8 cellular contexts compared by ENCODE assay signal in the genomic region with DNA sequence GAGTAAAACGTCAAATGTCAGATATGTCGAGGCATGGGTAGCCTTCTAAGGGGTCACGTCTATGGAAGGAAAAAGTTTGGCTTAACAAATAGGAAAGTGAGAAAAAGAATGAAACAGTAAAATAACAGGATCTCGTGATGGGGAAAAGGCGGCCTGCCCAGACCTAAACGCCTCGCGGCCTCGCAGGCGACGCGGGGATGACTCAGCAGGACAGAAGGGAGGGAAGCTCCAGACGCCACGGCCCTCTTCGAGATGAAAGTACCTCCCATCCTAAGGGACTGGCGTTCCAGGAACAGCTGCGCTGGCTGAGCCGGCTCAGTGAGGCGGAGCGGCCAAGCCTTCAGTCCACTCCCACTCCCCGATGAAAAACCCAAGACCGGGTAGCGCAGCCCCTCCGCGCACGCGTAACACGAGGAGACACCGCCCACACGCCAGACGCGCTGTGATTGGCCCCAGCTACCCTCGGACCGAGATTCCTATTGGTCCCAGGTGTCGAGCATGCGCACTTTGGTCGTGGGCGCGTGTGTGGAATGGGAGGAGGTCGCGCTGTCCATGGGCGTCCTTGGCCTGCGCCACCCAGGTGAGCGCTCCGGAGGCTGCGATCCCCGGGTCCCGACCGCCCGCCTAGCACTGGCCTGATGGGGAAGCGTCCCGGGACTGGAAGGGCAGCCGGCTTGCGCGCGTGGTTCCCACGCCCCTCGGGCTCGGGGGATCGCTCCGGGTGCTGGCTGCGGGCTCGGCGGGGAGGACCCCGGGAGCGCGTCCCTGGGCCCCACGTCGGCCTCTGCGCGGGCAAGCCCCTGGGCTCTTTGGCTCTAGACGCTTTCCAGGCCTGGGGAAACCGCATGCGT.
DNase-seq lines count a peak whose midpoint lies in the region; ATAC-seq, FAIRE-seq and TF ChIP-seq lines count a peak whose summit lies in the region.

No MANE protein-coding gene starts in this region.

- peak overlapping the region; percentile 77 for H3K4me3 Mint-ChIP-seq in activated naive CD4-positive, alpha-beta T cell treated with anti-CD3 and anti-CD28 coated beads for 36 hours

- TF ChIP-seq RAD21 in A549 (conservative IDR thresholded peaks at IDR 0.05 in 1 of 2, IDR thresholded peaks at IDR 0.05 in 1 of 2): no peak

- H3K9me3 Mint-ChIP-seq in activated naive CD4-positive, alpha-beta T cell treated with anti-CD3 and anti-CD28 coated beads for 36 hours: peaks cover 2% of the 10 kb centered on the region

- 0 out of 3 replicates have a peak, but pooled peaks cover 3% of the 10 kb centered on the region for H3K9me3 ChIP-seq in A549
- H3K9me3 ChIP-seq in gastroesophageal sphincter: no peaks in the 10 kb centered on the region
- no peaks in the 10 kb centered on the region for H3K9me3 ChIP-seq in pancreas
- H3K9me3 ChIP-seq in thyroid gland: no peaks in the 10 kb centered on the region

- H3K27ac Mint-ChIP-seq in activated naive CD4-positive, alpha-beta T cell treated with anti-CD3 and anti-CD28 coated beads for 36 hours: peak overlapping the region; percentile 75

- 46% methylated on average over 39 of the region's 74 CpGs for WGBS in A549 (ENCODE audit: missing lambda C conversion rate)
- whole genome bisulfite sequencing in gastroesophageal sphincter (ENCODE audit: low coverage in 1 of 2), 2 donors: 20 to 65% methylated on average over 8 to 13 of the region's 74 CpGs
- 11 to 43% methylated on average over 74 of the region's 74 CpGs for WGBS in pancreas, 2 donors
- 34 to 39% methylated on average over 20 to 52 of the region's 74 CpGs for WGBS in thyroid gland, 2 donors

- peaks cover 8% of the 10 kb centered on the region for H3K36me3 Mint-ChIP-seq in activated naive CD4-positive, alpha-beta T cell treated with anti-CD3 and anti-CD28 coated beads for 36 hours (ENCODE audit: low read depth)

- FAIRE-seq in A549 (lab: Jason Lieb, UNC): no peak
- FAIRE-seq in RCC 7860 (lab: Jason Lieb, UNC): peak; percentile 84
- peak; percentile 59 for FAIRE-seq in pancreas (lab: Jason Lieb, UNC)

- TF ChIP-seq CTCF in A549 (IDR thresholded peaks at IDR 0.05) (no peak), gastroesophageal sphincter (IDR thresholded peaks at IDR 0.05) (no peak), pancreas (IDR thresholded peaks at IDR 0.05) (no peak), thyroid gland (IDR thresholded peaks at IDR 0.05) (no peak)

- DNase-seq in A549 (ENCODE audit: low read depth in 1 of 2, low spot score in 1 of 2) (peak; percentile 48 to 91), RCC 7860 (ENCODE audit: low spot score) (peak; percentile 91), pancreas (peak; percentile 92 to 99 (median 94)), thyroid gland (peak; percentile 94)
- peak; percentile 77 for DNase-seq in activated naive CD4-positive, alpha-beta T cell treated with anti-CD3 and anti-CD28 coated beads for 36 hours

- intact Hi-C loops in activated naive CD4-positive, alpha-beta T cell treated with anti-CD3 and anti-CD28 coated beads for 36 hours (cut with micrococcal nuclease): loop anchor here (10.0 kb wide), 1 partner anchor 583 kb away; no protein-coding TSS in a partner anchor
- intact Hi-C loops in pancreas (cut with DNase I) (no loop called here), thyroid gland (cut with DNase I) (no loop called here)

- POLR2A ChIA-PET in A549 (lab: Yijun Ruan, JAX): no interaction called here

- H3K27me3 ChIP-seq in gastroesophageal sphincter (no peaks in the 10 kb centered on the region), pancreas (no peaks in the 10 kb centered on the region), thyroid gland (no peaks in the 10 kb centered on the region)

- H3K27ac ChIP-seq in A549 (peak overlapping the region; percentile 79 to 90), gastroesophageal sphincter (peak overlapping the region; percentile 52 to 90 (median 86)), pancreas (peak overlapping the region; percentile 61 to 80 (median 74)), thyroid gland (peak overlapping the region; percentile 63 to 89 (median 88))

- ATAC-seq in A549 (peak; percentile 99), HG03469 (IDR thresholded peaks at IDR 0.05; ENCODE audit: unreplicated experiment) (peak; percentile 91), gastroesophageal sphincter (peak; percentile 97), pancreas (peak; percentile 97 to 99 (median 98))

- peaks cover 4% of the 10 kb centered on the region for H3K4me1 Mint-ChIP-seq in activated naive CD4-positive, alpha-beta T cell treated with anti-CD3 and anti-CD28 coated beads for 36 hours (ENCODE audit: low read depth)

- peaks cover 3 to 17% of the 10 kb centered on the region in 2 donors for H3K36me3 ChIP-seq in gastroesophageal sphincter
- no peaks in the 10 kb centered on the region for H3K36me3 ChIP-seq in pancreas
- peaks cover 0 to 4% of the 10 kb centered on the region in 2 donors for H3K36me3 ChIP-seq in thyroid gland

- TF ChIP-seq POLR2A in A549 (IDR thresholded peaks at IDR 0.05; ENCODE audit: low read length) (no peak; the same call in 1 of the 2 replicates), GM18951 (IDR thresholded peaks at IDR 0.05; ENCODE audit: extremely low read depth, insufficient read depth, insufficient read length) (peak; percentile 49), gastroesophageal sphincter (IDR thresholded peaks at IDR 0.05) (peak; percentile 50 to 76), thyroid gland (IDR thresholded peaks at IDR 0.05) (peak in 1 of 2 donors; percentile 94)

- in situ Hi-C loops in GM18951 (cut with MboI; ENCODE audit: low sequenced_read_pairs, unreplicated experiment): no loop called here

- peaks cover 2% of the 10 kb centered on the region for H3K27me3 Mint-ChIP-seq in activated naive CD4-positive, alpha-beta T cell treated with anti-CD3 and anti-CD28 coated beads for 36 hours (ENCODE audit: low read depth)

- TF ChIP-seq EP300 in A549 (IDR thresholded peaks at IDR 0.05): no peak
- TF ChIP-seq EP300 in gastroesophageal sphincter (IDR thresholded peaks at IDR 0.05): no peak

- H3K4me3 ChIP-seq in A549: peak overlapping the region; percentile 60
- peak overlapping the region; percentile 58 to 87 for H3K4me3 ChIP-seq in gastroesophageal sphincter
- peak overlapping the region; percentile 61 to 77 (median 72) for H3K4me3 ChIP-seq in pancreas
- peak overlapping the region; percentile 31 to 56 (median 49) for H3K4me3 ChIP-seq in thyroid gland (replicated peaks in 1 of 3)

- H3K4me1 ChIP-seq in A549: no peaks in the 10 kb centered on the region
- H3K4me1 ChIP-seq in gastroesophageal sphincter: peaks cover 0 to 25% (median 0%) of the 10 kb centered on the region in 3 donors
- H3K4me1 ChIP-seq in pancreas: peaks cover 0 to 7% (median 0%) of the 10 kb centered on the region in 3 donors
- H3K4me1 ChIP-seq in thyroid gland: peaks cover 9 to 23% of the 10 kb centered on the region in 2 donors

- CTCF ChIA-PET in A549 (lab: Yijun Ruan, JAX): no interaction called here
- CTCF ChIA-PET in activated naive CD4-positive, alpha-beta T cell treated with anti-CD3 and anti-CD28 coated beads for 36 hours (lab: Charles Lee): interaction anchor here (0.6 kb wide), 1 partner anchor 406 kb away, joined by 3 read pairs; no protein-coding TSS in a partner anchor

- peak overlapping the region; percentile 49 for H3K4me2 ChIP-seq in A549

TF ChIP-seq in A549, 52 proteins besides CTCF, POLR2A, EP300 and RAD21 (continues in another document):
- TF ChIP-seq E2F6 (IDR thresholded peaks at IDR 0.05; ENCODE audit: borderline replicate concordance, low read depth) (peak; percentile 97), CEBPB (IDR thresholded peaks at IDR 0.05) (no peak), JUN (IDR thresholded peaks at IDR 0.05) (0 out of 5 replicates have a peak, but pooled peaks of 1 of the 2 experiments have one; percentile 30), SREBF2 (IDR thresholded peaks at IDR 0.05) (no peak), HOXB5 (CRISPR knock-in tag; IDR thresholded peaks at IDR 0.05) (no peak), SMC3 (IDR thresholded peaks at IDR 0.05) (no peak), MAX (IDR thresholded peaks at IDR 0.05) (peak; percentile 95), CHD2 (IDR thresholded peaks at IDR 0.05; ENCODE audit: low read length, partially characterized antibody) (no peak), GATA3 (IDR thresholded peaks at IDR 0.05; ENCODE audit: borderline replicate concordance) (no peak), ZNF302 (CRISPR knock-in tag; IDR thresholded peaks at IDR 0.05) (no peak), FOSL2 (IDR thresholded peaks at IDR 0.05) (no peak), FOSL2 (CRISPR knock-in tag; IDR thresholded peaks at IDR 0.05) (peak; percentile 69), PHF8 (IDR thresholded peaks at IDR 0.05; ENCODE audit: borderline replicate concordance, low read depth) (no peak), POLR2AphosphoS2 (conservative IDR thresholded peaks at IDR 0.05; ENCODE audit: low read length) (no peak)
- TF ChIP-seq, protein P1, sequence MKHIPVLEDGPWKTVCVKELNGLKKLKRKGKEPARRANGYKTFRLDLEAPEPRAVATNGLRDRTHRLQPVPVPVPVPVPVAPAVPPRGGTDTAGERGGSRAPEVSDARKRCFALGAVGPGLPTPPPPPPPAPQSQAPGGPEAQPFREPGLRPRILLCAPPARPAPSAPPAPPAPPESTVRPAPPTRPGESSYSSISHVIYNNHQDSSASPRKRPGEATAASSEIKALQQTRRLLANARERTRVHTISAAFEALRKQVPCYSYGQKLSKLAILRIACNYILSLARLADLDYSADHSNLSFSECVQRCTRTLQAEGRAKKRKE (CRISPR knock-in tag; IDR thresholded peaks at IDR 0.05; ENCODE audit: low read depth): 0 out of 2 replicates have a peak, but pooled peaks have one; percentile 41
- TF ChIP-seq, protein P2, sequence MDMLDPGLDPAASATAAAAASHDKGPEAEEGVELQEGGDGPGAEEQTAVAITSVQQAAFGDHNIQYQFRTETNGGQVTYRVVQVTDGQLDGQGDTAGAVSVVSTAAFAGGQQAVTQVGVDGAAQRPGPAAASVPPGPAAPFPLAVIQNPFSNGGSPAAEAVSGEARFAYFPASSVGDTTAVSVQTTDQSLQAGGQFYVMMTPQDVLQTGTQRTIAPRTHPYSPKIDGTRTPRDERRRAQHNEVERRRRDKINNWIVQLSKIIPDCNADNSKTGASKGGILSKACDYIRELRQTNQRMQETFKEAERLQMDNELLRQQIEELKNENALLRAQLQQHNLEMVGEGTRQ (IDR thresholded peaks at IDR 0.05): no peak

Comparison
In these comparisons a context has a peak if more than half of its experiments do, and no peak if none do; other contexts are left out.
1. Peak in every context shown above with its lines: DNase-seq, ATAC-seq, H3K4me3 ChIP-seq and H3K27ac ChIP-seq.